ENCODE assay signal across 8 cellular contexts in the genomic region with DNA sequence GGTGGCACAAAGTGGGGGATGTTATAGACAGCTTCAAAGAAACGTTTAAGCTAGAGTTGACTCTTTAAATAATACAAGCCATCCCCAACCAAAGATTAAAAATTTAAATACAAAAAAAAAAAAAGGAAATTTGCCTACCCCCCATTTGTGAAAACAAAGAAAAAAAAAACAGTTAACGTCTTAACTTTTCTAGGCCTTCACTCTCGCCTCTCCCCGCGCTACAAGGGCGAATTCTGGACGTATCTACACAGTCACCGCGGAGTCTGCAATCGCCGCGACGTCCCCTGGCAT. TPM values are rescaled to one million over a fixed set of nuclear protein-coding genes. Genes with fewer than 3 reads are reported as not detected.
DNase-seq lines count a peak whose midpoint lies in the region; ATAC-seq and TF ChIP-seq lines count a peak whose summit lies in the region.

No MANE protein-coding gene starts in this region.

- peaks cover 8% of the 10 kb centered on the region for H3K4me1 ChIP-seq in NT2/D1 (ENCODE audit: insufficient read depth, insufficient read length)
- peaks cover 7% of the 10 kb centered on the region for H3K4me1 ChIP-seq in endocrine pancreas (ENCODE audit: control insufficient read depth, insufficient read depth, low read length)

- no peak for ATAC-seq in naive thymus-derived CD8-positive, alpha-beta T cell
- ATAC-seq in GM19324 (IDR thresholded peaks at IDR 0.05; ENCODE audit: low FRiP score, unreplicated experiment) (no peak), GM18858 (IDR thresholded peaks at IDR 0.05; ENCODE audit: unreplicated experiment) (no peak), HG02852 (IDR thresholded peaks at IDR 0.05; ENCODE audit: unreplicated experiment) (no peak)

- peaks cover 0 to 4% (median 0%) of the 10 kb centered on the region in 5 donors for H3K27me3 Mint-ChIP-seq in naive thymus-derived CD8-positive, alpha-beta T cell

- no peak for TF ChIP-seq CTCF in AG09309 (IDR thresholded peaks at IDR 0.05; ENCODE audit: control insufficient read depth, insufficient read depth, low read depth, low read length, missing control alignments)

- peak overlapping the region; percentile 82 to 97 (median 88) for H3K4me3 Mint-ChIP-seq in naive thymus-derived CD8-positive, alpha-beta T cell

- H3K36me3 Mint-ChIP-seq in naive thymus-derived CD8-positive, alpha-beta T cell = peaks cover 0 to 2% (median 0%) of the 10 kb centered on the region in 3 donors

- DNase-seq in AG09309 (ENCODE audit: low read depth) = no peak
- no peak for DNase-seq in NT2/D1 (ENCODE audit: low read depth, low spot score)
- DNase-seq in naive thymus-derived CD8-positive, alpha-beta T cell = peak in 1 of 10 donors; percentile 21
- no peak for DNase-seq in activated CD4-positive, CD25-positive, alpha-beta regulatory T cell (lab: John Stamatoyannopoulos, UW)

- H3K27me3 ChIP-seq in NT2/D1 (ENCODE audit: insufficient read depth, insufficient read length) (no peaks in the 10 kb centered on the region), endocrine pancreas (ENCODE audit: control insufficient read depth, insufficient read depth, low read length) (no peaks in the 10 kb centered on the region)

- POLR2A ChIA-PET in naive thymus-derived CD8-positive, alpha-beta T cell (lab: Charles Lee) = interaction anchor here (0.8 to 1.9 kb wide), 2 partner anchors 38 to 448 kb away, joined by 3 to 5 read pairs; a partner anchor contains a TSS

- H3K9me3 Mint-ChIP-seq in naive thymus-derived CD8-positive, alpha-beta T cell = no peaks in the 10 kb centered on the region

- H3K9ac ChIP-seq in NT2/D1 (ENCODE audit: insufficient read length, low read depth) = peak overlapping the region; percentile 88
- peak overlapping the region; percentile 62 for H3K9ac ChIP-seq in endocrine pancreas (ENCODE audit: control insufficient read depth, insufficient read depth, low read length)

- peaks cover 10% of the 10 kb centered on the region for H3K36me3 ChIP-seq in NT2/D1 (ENCODE audit: insufficient read depth, insufficient read length, low read length)
- H3K36me3 ChIP-seq in endocrine pancreas (ENCODE audit: control insufficient read depth, insufficient read depth, low read length) = no peaks in the 10 kb centered on the region

- H3K4me3 ChIP-seq in AG09309 (ENCODE audit: control insufficient read depth, low read depth, low read length) = peak overlapping the region; percentile 39
- peak overlapping the region; percentile 78 for H3K4me3 ChIP-seq in NT2/D1 (ENCODE audit: insufficient read length, low read depth)
- H3K4me3 ChIP-seq in endocrine pancreas (ENCODE audit: control insufficient read depth, insufficient read depth, low read length) = peak overlapping the region; percentile 51

- peaks cover 23 to 51% (median 36%) of the 10 kb centered on the region in 4 donors for H3K4me1 Mint-ChIP-seq in naive thymus-derived CD8-positive, alpha-beta T cell

- H3K27ac Mint-ChIP-seq in naive thymus-derived CD8-positive, alpha-beta T cell = peak overlapping the region in 9 of 10 donors; percentile 53 to 93 (median 91)

- H3K9me3 ChIP-seq in NT2/D1 (ENCODE audit: insufficient read depth, low read length) (no peaks in the 10 kb centered on the region), endocrine pancreas (ENCODE audit: control insufficient read depth, low read length) (no peaks in the 10 kb centered on the region)

RNA-seq across cellular contexts. Expression of a gene that starts 0.5 kb away (rescaled TPM):
- total RNA-seq in naive thymus-derived CD8-positive, alpha-beta T cell = 10 to 100 TPM; 52.0 to 55.5 TPM
- polyA plus RNA-seq in naive thymus-derived CD8-positive, alpha-beta T cell = 10 to 100 TPM; 38.0 to 47.8 (median 38.1) TPM
